8 cellular contexts compared by ENCODE assay signal in genomic region chr2:54556659-54557121, GRCh38.
DNase-seq lines count a peak whose midpoint lies in the region; ATAC-seq and TF ChIP-seq lines count a peak whose summit lies in the region.

No MANE protein-coding gene starts in this region.

- no peaks in the 10 kb centered on the region for H3K27me3 ChIP-seq in GM23248 (replicated peaks; ENCODE audit: insufficient read depth)
- H3K27me3 ChIP-seq in skeletal muscle tissue (ENCODE audit: control insufficient read depth in 3 of 3, insufficient read depth in 3 of 3, low read length in 3 of 3) = no peaks in the 10 kb centered on the region

- H3F3A ChIP-seq in GM23248 (ENCODE audit: insufficient read depth) = peaks cover 63% of the 10 kb centered on the region

- H4K20me1 ChIP-seq in GM23248 (ENCODE audit: insufficient read depth) = no peaks in the 10 kb centered on the region

- H3K4me3 Mint-ChIP-seq in WTC11 = peak overlapping the region; percentile 78

- no peaks in the 10 kb centered on the region for H3K27me3 Mint-ChIP-seq in WTC11 (ENCODE audit: low read depth)

- no peaks in the 10 kb centered on the region for H3K9me2 ChIP-seq in GM23248 (ENCODE audit: insufficient read depth)

- H3K36me3 ChIP-seq in GM23248 (ENCODE audit: low read depth) = no peaks in the 10 kb centered on the region
- H3K36me3 ChIP-seq in skeletal muscle tissue (ENCODE audit: control insufficient read depth in 3 of 3, insufficient read depth in 3 of 3, low read length in 3 of 3) = no peaks in the 10 kb centered on the region

- peak overlapping the region; percentile 39 for H3K4me2 ChIP-seq in GM23248 (ENCODE audit: unreplicated experiment)

- H3K9ac ChIP-seq in GM23248 (no peak overlapping the region), skeletal muscle tissue (ENCODE audit: low read depth in 1 of 3, low read length in 3 of 3) (no peak overlapping the region)

- H3K79me2 ChIP-seq in GM23248 (ENCODE audit: insufficient read depth) = peaks cover 53% of the 10 kb centered on the region

- H3K27ac ChIP-seq in GM23248 (peak overlapping the region; percentile 20; the same call in 1 of the 2 replicates), skeletal muscle tissue (ENCODE audit: low read depth, low read length) (peak overlapping the region; percentile 41)

- H3K9me3 ChIP-seq in GM23248 (ENCODE audit: low read depth) = no peaks in the 10 kb centered on the region
- no peaks in the 10 kb centered on the region for H3K9me3 ChIP-seq in skeletal muscle tissue (ENCODE audit: control insufficient read depth in 3 of 3, low read length in 3 of 3)

- CTCF ChIA-PET in WTC11 (lab: Charles Lee) = no interaction called here

- WGBS in GM23248 (ENCODE audit: low coverage in 1 of 2, low lambda C conversion rate in 2 of 2, missing lambda C conversion rate in 2 of 2), 2 experiments = 70 to 86% methylated on average over 1 of the region's 1 CpG

- no peak overlapping the region; the same call in 1 of the 2 replicates for H3K4me3 ChIP-seq in GM23248
- H3K4me3 ChIP-seq in skeletal muscle tissue (ENCODE audit: low read length in 3 of 3) = peak overlapping the region in 1 of 3 donors; percentile 7

- H3K4me1 Mint-ChIP-seq in WTC11 = peaks cover 35% of the 10 kb centered on the region

- H3K9me3 Mint-ChIP-seq in WTC11 = no peaks in the 10 kb centered on the region

- no peak for TF ChIP-seq CTCF in WTC11 (IDR thresholded peaks at IDR 0.05)

- DNase-seq in GM23248 (peak; percentile 84), WTC11 (ENCODE audit: low spot score) (no peak), glomerular visceral epithelial cell (ENCODE audit: extremely low spot score) (peak; percentile 73), DMS 273 (lab: John Stamatoyannopoulos, UW; ENCODE audit: unreplicated experiment) (no peak)

- peak overlapping the region; percentile 99 for H3K27ac Mint-ChIP-seq in WTC11

- no peak for ATAC-seq in WTC11
- ATAC-seq in GM21786 (IDR thresholded peaks at IDR 0.05; ENCODE audit: unreplicated experiment) = no peak
- ATAC-seq in GM21390 (IDR thresholded peaks at IDR 0.05; ENCODE audit: unreplicated experiment) = no peak
- no peak for ATAC-seq in activated CD4-positive, CD25-positive, alpha-beta regulatory T cell treated with anti-CD3 and anti-CD28 coated beads, Interleukin-2, amount 50 U/mL, for 24 hours

- POLR2A ChIA-PET in WTC11 (lab: Charles Lee) = no interaction called here

- no peak overlapping the region for H2AFZ ChIP-seq in GM23248

- H3K36me3 Mint-ChIP-seq in WTC11 = no peaks in the 10 kb centered on the region

- in situ Hi-C loops in GM23248 (cut with MboI) = no loop called here

- H3K4me1 ChIP-seq in GM23248 (ENCODE audit: insufficient read depth) (peaks cover 54% of the 10 kb centered on the region), skeletal muscle tissue (ENCODE audit: control insufficient read depth in 3 of 3, insufficient read depth in 3 of 3, low read length in 3 of 3) (peaks cover 24 to 37% (median 35%) of the 10 kb centered on the region in 3 donors)

TF ChIP-seq in WTC11, 78 proteins besides CTCF, POLR2A, EP300 and RAD21 (continues in another document):
- TF ChIP-seq ARID4B (CRISPR knock-in tag; IDR thresholded peaks at IDR 0.05; ENCODE audit: borderline replicate concordance) (no peak), IRF1 (CRISPR knock-in tag; IDR thresholded peaks at IDR 0.05) (no peak), GABPB1 (CRISPR knock-in tag; IDR thresholded peaks at IDR 0.05) (no peak), ZNF396 (CRISPR knock-in tag; IDR thresholded peaks at IDR 0.05; ENCODE audit: borderline replicate concordance) (no peak), USF2 (CRISPR knock-in tag; IDR thresholded peaks at IDR 0.05) (no peak), HMGXB4 (CRISPR knock-in tag; IDR thresholded peaks at IDR 0.05) (no peak), ZNF263 (CRISPR knock-in tag; IDR thresholded peaks at IDR 0.05; ENCODE audit: low read depth) (no peak), E2F1 (CRISPR knock-in tag; IDR thresholded peaks at IDR 0.05) (no peak), IRF2 (CRISPR knock-in tag; IDR thresholded peaks at IDR 0.05; ENCODE audit: borderline replicate concordance, low read depth) (no peak), ELF4 (CRISPR knock-in tag; IDR thresholded peaks at IDR 0.05; ENCODE audit: low read depth) (no peak)

Comparison
In these comparisons a context has a peak if more than half of its experiments do, and no peak if none do; other contexts are left out.
1. DNase-seq: peak in GM23248 (single experiment) and glomerular visceral epithelial cell (single experiment); none in WTC11 (single experiment) and DMS 273 (single experiment).